8 cellular contexts compared by ENCODE assay signal in genomic region chr7:106111671-106112117, GRCh38. TPM values are rescaled to one million over a fixed set of nuclear protein-coding genes. Genes with fewer than 3 reads are reported as not detected.
A peak's percentile ranks its signal among the peaks of the same experiment; 100 is the strongest.
DNase-seq lines count a peak whose midpoint lies in the region; ATAC-seq and TF ChIP-seq lines count a peak whose summit lies in the region.

No MANE protein-coding gene starts in this region.

- H3K27ac Mint-ChIP-seq in activated CD4-positive, alpha-beta T cell treated with anti-CD3 and anti-CD28 coated beads, Interleukin-2, amount 10 ng/mL, durations not matched to agents 24 days and 14 days, result peak overlapping the region; percentile 92

- H3K36me3 ChIP-seq in muscle layer of colon (ENCODE audit: insufficient read depth, low read length) (no peaks in the 10 kb centered on the region), thoracic aorta (no peaks in the 10 kb centered on the region)

- H3K4me3 Mint-ChIP-seq in activated CD4-positive, alpha-beta T cell treated with anti-CD3 and anti-CD28 coated beads, Interleukin-2, amount 10 ng/mL, durations not matched to agents 24 days and 14 days, result peak overlapping the region; percentile 86

- intact Hi-C loops in activated CD4-positive, alpha-beta T cell treated with anti-CD3 and anti-CD28 coated beads, Interleukin-2, amount 10 ng/mL, durations not matched to agents 24 days and 14 days (cut with micrococcal nuclease), result loop anchor here (1.0 to 5.0 kb wide), 3 partner anchors 40 to 1631 kb away; partner anchors contain the start of gene CBLL1

- DNase-seq in NCI-H748 (lab: John Stamatoyannopoulos, UW; ENCODE audit: unreplicated experiment), result peak; percentile 89
- DNase-seq in NCI-H748 treated with DMSO at 0.1 percent for 48 hours (lab: John Stamatoyannopoulos, UW), result no peak
- peak; percentile 16 for DNase-seq in H4 (ENCODE audit: low spot score)
- peak; percentile 41 to 57 for DNase-seq in Kasumi-1 (lab: John Stamatoyannopoulos, UW)
- peak; percentile 88 for DNase-seq in activated CD4-positive, alpha-beta T cell treated with anti-CD3 and anti-CD28 coated beads, Interleukin-2, amount 10 ng/mL, durations not matched to agents 24 days and 14 days
- no peak for DNase-seq in epithelial cell of esophagus (ENCODE audit: low read depth)
- DNase-seq in thoracic aorta (ENCODE audit: low spot score), result peak; percentile 7

- H3K4me1 ChIP-seq in muscle layer of colon (ENCODE audit: insufficient read depth, low read length) (peaks cover 32% of the 10 kb centered on the region), thoracic aorta (ENCODE audit: control insufficient read depth in 1 of 2, low read depth in 2 of 2) (peaks cover 15 to 38% of the 10 kb centered on the region in 2 donors)

- H3K27me3 Mint-ChIP-seq in activated CD4-positive, alpha-beta T cell treated with anti-CD3 and anti-CD28 coated beads, Interleukin-2, amount 10 ng/mL, durations not matched to agents 24 days and 14 days, result peaks cover 3% of the 10 kb centered on the region

- no peaks in the 10 kb centered on the region for H3K27me3 ChIP-seq in muscle layer of colon (ENCODE audit: control insufficient read depth in 1 of 2, insufficient read depth in 2 of 2, low read length in 2 of 2)
- no peaks in the 10 kb centered on the region for H3K27me3 ChIP-seq in thoracic aorta (replicated peaks; ENCODE audit: insufficient read depth)

- H3K9me3 ChIP-seq in muscle layer of colon (ENCODE audit: low read length) (no peaks in the 10 kb centered on the region), thoracic aorta (no peaks in the 10 kb centered on the region)

- peak overlapping the region; percentile 69 for H3K9ac ChIP-seq in muscle layer of colon (ENCODE audit: low read length)

- H3K36me3 Mint-ChIP-seq in activated CD4-positive, alpha-beta T cell treated with anti-CD3 and anti-CD28 coated beads, Interleukin-2, amount 10 ng/mL, durations not matched to agents 24 days and 14 days (ENCODE audit: low read depth), result peaks cover 6% of the 10 kb centered on the region

- peak overlapping the region; percentile 97 for H3K27ac ChIP-seq in muscle layer of colon (ENCODE audit: low read depth, low read length)
- H3K27ac ChIP-seq in thoracic aorta, result peak overlapping the region; percentile 98 to 99

- H3K4me3 ChIP-seq in epithelial cell of esophagus (ENCODE audit: low read length) (peak overlapping the region; percentile 82), muscle layer of colon (ENCODE audit: low read depth in 1 of 2, low read length in 2 of 2) (peak overlapping the region; percentile 67 to 68), thoracic aorta (peak overlapping the region; percentile 96)

- ATAC-seq in thoracic aorta (ENCODE audit: insufficient number of reproducible peaks, low FRiP score, low read depth), result peak; percentile 54

- H3K9me3 Mint-ChIP-seq in activated CD4-positive, alpha-beta T cell treated with anti-CD3 and anti-CD28 coated beads, Interleukin-2, amount 10 ng/mL, durations not matched to agents 24 days and 14 days, result no peaks in the 10 kb centered on the region

- peaks cover 44% of the 10 kb centered on the region for H3K4me1 Mint-ChIP-seq in activated CD4-positive, alpha-beta T cell treated with anti-CD3 and anti-CD28 coated beads, Interleukin-2, amount 10 ng/mL, durations not matched to agents 24 days and 14 days

- TF ChIP-seq CTCF in epithelial cell of esophagus (IDR thresholded peaks at IDR 0.05; ENCODE audit: insufficient read depth, low read depth, low read length, missing control alignments) (no peak), thoracic aorta (IDR thresholded peaks at IDR 0.05) (no peak)

RNA-seq across cellular contexts. Expression of gene SYPL1, which starts 0.4 kb away (rescaled TPM):
- total RNA-seq in H4 (2014; rRNA removed; shearing (Covaris generic)), result 57.8 and 65.2 TPM in 2 replicates
- total RNA-seq in activated CD4-positive, alpha-beta T cell treated with anti-CD3 and anti-CD28 coated beads, Interleukin-2, amount 10 ng/mL, durations not matched to agents 24 days and 14 days, result 26.6 and 27.2 TPM in 2 replicates
- 10 to 100 TPM; 47.1 to 82.1 TPM for total RNA-seq in thoracic aorta

Comparison
In these comparisons a context has a peak if more than half of its experiments do, and no peak if none do; other contexts are left out.
1. DNase-seq: peak in NCI-H748 (single experiment), H4 (single experiment), Kasumi-1 (2 of 2), activated CD4-positive, alpha-beta T cell treated with anti-CD3 and anti-CD28 coated beads, Interleukin-2, amount 10 ng/mL, durations not matched to agents 24 days and 14 days (single experiment) and thoracic aorta (single experiment); none in NCI-H748 treated with DMSO at 0.1 percent for 48 hours (single experiment) and epithelial cell of esophagus (single experiment).
2. Peak in every context shown above with its lines, with median percentiles within 50 percentile points of each other: H3K4me3 ChIP-seq.